1 cellular context compared by ENCODE assay signal in genomic region chr3:88058593-88059379, GRCh38.
TF ChIP-seq lines count a peak whose summit lies in the region.

Gene CGGBP1, minus strand, starts transcription at chr3:88059005. Its CDS starts 3,029 bp downstream, at chr3:88055976.
Gene ZNF654, plus strand, starts transcription at chr3:88059255. Its CDS starts 65 bp downstream, at chr3:88059320.

TF ChIP-seq in GM12878, 131 proteins besides CTCF, POLR2A, EP300 and RAD21 (continued from another document):
- TF ChIP-seq NR2F1 (conservative IDR thresholded peaks at IDR 0.05): no peak; the same call in none of the 2 replicates
- TF ChIP-seq RELB (IDR thresholded peaks at IDR 0.05; ENCODE audit: low read depth): peak; percentile 24; the same call in 1 of the 2 replicates
- TF ChIP-seq HDAC6 (IDR thresholded peaks at IDR 0.05; ENCODE audit: unreplicated experiment): no peak
- peak; percentile 79; the same call in 1 of the 2 replicates for TF ChIP-seq POLR2AphosphoS5 (IDR thresholded peaks at IDR 0.05; ENCODE audit: low read length)
- TF ChIP-seq YBX1 (IDR thresholded peaks at IDR 0.05): no peak
- peak; percentile 88 for TF ChIP-seq YY1 (IDR thresholded peaks at IDR 0.05; ENCODE audit: low read depth, low read length)
- peak; percentile 72; the same call in 1 of the 2 replicates for TF ChIP-seq SIN3A (IDR thresholded peaks at IDR 0.05; ENCODE audit: low read depth, low read length)
- no peak for TF ChIP-seq ZNF622 (IDR thresholded peaks at IDR 0.05)
- TF ChIP-seq IRF3 (IDR thresholded peaks at IDR 0.05): peak; percentile 98
- no peak for TF ChIP-seq ZBTB33 (IDR thresholded peaks at IDR 0.05)
- 0 out of 2 replicates have a peak, but pooled peaks have one; percentile 69 for TF ChIP-seq ASH2L (IDR thresholded peaks at IDR 0.05; ENCODE audit: borderline replicate concordance, low read depth)
- no peak for TF ChIP-seq ZBTB11 (CRISPR knock-in tag; IDR thresholded peaks at IDR 0.05)
- peak; percentile 59 for TF ChIP-seq RELA (IDR thresholded peaks at IDR 0.05; ENCODE audit: borderline replicate concordance, partially characterized antibody)
- no peak for TF ChIP-seq HSF1 (IDR thresholded peaks at IDR 0.05; ENCODE audit: low read depth, low read length)
- 0 out of 2 replicates have a peak, but pooled peaks have one; percentile 31 for TF ChIP-seq SMARCA5 (IDR thresholded peaks at IDR 0.05)
- peak; percentile 18; the same call in 1 of the 2 replicates for TF ChIP-seq SPI1 (IDR thresholded peaks at IDR 0.05; ENCODE audit: borderline replicate concordance, insufficient read depth, low read depth, low read length)
- TF ChIP-seq SUPT20H (IDR thresholded peaks at IDR 0.05; ENCODE audit: borderline replicate concordance, control insufficient read depth, low read depth, low read length): no peak
- no peak for TF ChIP-seq CHD1 (IDR thresholded peaks at IDR 0.05; ENCODE audit: low read depth, low read length)
- peak; percentile 30 for TF ChIP-seq BCL3 (IDR thresholded peaks at IDR 0.05; ENCODE audit: borderline replicate concordance, insufficient read depth, low read depth, low read length, poor library complexity, severe bottlenecking)
- TF ChIP-seq NR2C1 (IDR thresholded peaks at IDR 0.05): 0 out of 2 replicates have a peak, but pooled peaks have one; percentile 31
- TF ChIP-seq EED (IDR thresholded peaks at IDR 0.05; ENCODE audit: low read depth): no peak
- peak; percentile 94 for TF ChIP-seq GABPA (IDR thresholded peaks at IDR 0.05; ENCODE audit: low read depth)
- TF ChIP-seq EGR1 (IDR thresholded peaks at IDR 0.05; ENCODE audit: borderline replicate concordance in 1 of 2, low read depth in 2 of 2, low read length in 2 of 2): peak; percentile 18 to 85
- TF ChIP-seq ZNF384 (IDR thresholded peaks at IDR 0.05; ENCODE audit: borderline replicate concordance, low read depth, low read length): no peak
- no peak for TF ChIP-seq SMAD1 (IDR thresholded peaks at IDR 0.05; ENCODE audit: low read depth, partially characterized antibody)
- peak; percentile 97 for TF ChIP-seq CHD2 (IDR thresholded peaks at IDR 0.05; ENCODE audit: borderline replicate concordance, low read depth, low read length)
- TF ChIP-seq FOXM1 (IDR thresholded peaks at IDR 0.05; ENCODE audit: low read depth, low read length): no peak
- TF ChIP-seq KLF5 (IDR thresholded peaks at IDR 0.05; ENCODE audit: partially characterized antibody): peak; percentile 96
- TF ChIP-seq PML (IDR thresholded peaks at IDR 0.05; ENCODE audit: low read length): peak; percentile 95
- TF ChIP-seq POU2F2 (IDR thresholded peaks at IDR 0.05; ENCODE audit: borderline replicate concordance, low read depth, low read length): peak; percentile 38; the same call in 1 of the 3 replicates
- peak; percentile 46 for TF ChIP-seq MAX (IDR thresholded peaks at IDR 0.05; ENCODE audit: low read depth, low read length)
- peak; percentile 33 for TF ChIP-seq NBN (IDR thresholded peaks at IDR 0.05)
- no peak for TF ChIP-seq ZSCAN29 (IDR thresholded peaks at IDR 0.05)
- peak; percentile 76 for TF ChIP-seq ZNF687 (IDR thresholded peaks at IDR 0.05)
- TF ChIP-seq KAT2A (conservative IDR thresholded peaks at IDR 0.05; ENCODE audit: control insufficient read depth, low read depth, low read length): no peak
- no peak for TF ChIP-seq BCL11A (IDR thresholded peaks at IDR 0.05; ENCODE audit: low read depth, low read length)
- TF ChIP-seq IRF4 (IDR thresholded peaks at IDR 0.05; ENCODE audit: low read depth, low read length): no peak
- TF ChIP-seq USF1 (IDR thresholded peaks at IDR 0.05; ENCODE audit: borderline replicate concordance, extremely low read length, insufficient read depth, low read depth, low read length): no peak
- no peak for TF ChIP-seq SIX5 (IDR thresholded peaks at IDR 0.05; ENCODE audit: low read depth, low read length, severe bottlenecking)
- TF ChIP-seq MYB (IDR thresholded peaks at IDR 0.05; ENCODE audit: borderline replicate concordance, low read depth, low read length): no peak; the same call in 1 of the 2 replicates
